Comparison of ENCODE assay signal across 11 cellular contexts in the genomic region with DNA sequence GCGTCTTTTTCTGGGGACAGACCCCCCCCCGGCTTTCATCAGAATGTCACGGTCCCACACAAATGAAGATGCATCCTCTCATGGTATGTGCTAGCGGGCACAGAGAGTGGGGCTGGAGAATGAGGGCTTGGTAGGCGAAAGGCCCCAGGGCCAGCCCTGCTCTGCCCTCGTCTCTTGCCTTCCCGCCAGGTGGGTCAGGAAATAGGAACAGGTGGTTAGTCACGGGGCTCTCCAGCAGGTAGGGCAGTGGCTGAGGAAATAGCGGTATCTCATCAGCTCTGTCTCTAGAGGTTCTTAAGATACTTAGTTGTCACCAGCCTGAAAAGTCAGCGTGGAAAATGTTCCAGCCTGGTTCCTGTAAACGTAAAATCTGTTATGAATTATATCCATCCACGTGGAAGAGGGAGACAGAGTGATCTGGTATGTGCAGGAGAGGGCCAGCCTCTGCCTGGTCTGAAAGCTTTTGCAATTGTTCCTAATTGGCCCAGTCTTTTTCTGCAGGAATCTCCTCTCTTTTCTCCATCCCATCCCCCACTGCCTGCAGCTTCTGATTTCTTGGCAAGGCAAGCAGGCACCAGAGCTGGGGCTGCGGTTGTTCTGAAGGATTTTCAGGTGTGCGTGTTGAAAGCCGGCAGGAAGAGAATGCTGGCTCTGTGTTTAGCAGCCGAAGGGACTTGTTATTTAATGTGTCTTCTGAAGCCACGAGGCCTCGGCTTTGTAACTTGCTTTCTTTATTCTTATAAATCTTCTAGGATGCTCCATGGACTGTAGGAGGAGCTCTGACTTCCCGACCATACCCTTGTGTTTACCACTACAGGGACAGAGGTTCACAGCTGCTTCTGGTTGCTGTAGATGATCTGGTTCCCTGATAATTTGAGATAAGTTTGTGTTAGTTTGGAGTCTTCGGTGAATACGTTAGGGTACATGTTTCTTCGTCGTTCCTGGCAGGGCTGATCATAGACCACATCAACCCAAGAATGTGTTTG.
DNase-seq lines count a peak whose midpoint lies in the region; TF ChIP-seq lines count a peak whose summit lies in the region.
"Had no signal": no experiment of that assay in that cellular context is flagged by ENCODE, and none has a peak within 500 bp of the region (broad histone marks: within the 10 kb centered on the region; RNA-seq: fewer than 3 reads in every experiment).

No MANE protein-coding gene starts in this region.

- DNase-seq in HuH-7 (ENCODE audit: low spot score) (peak; percentile 14), coronary artery (ENCODE audit: low spot score) (no peak), glomerular visceral epithelial cell (ENCODE audit: extremely low spot score) (no peak), GF-D8 (lab: John Stamatoyannopoulos, UW) (no peak), HEK293T (ENCODE audit: extremely low spot score) (no peak)
- no peak for DNase-seq in activated T-helper 2 cell treated with anti-CD3 and anti-CD28 coated beads, Interferon-gamma antibody, Interleukin-2, Interleukin-4, amounts not matched to agents 10 μg/mL and 5 μg/mL and 100 μg/mL, durations not matched to agents 14 hours and 24 hours and 36 hours (ENCODE audit: low spot score)
- DNase-seq: activated naive CD8-positive, alpha-beta T cell treated with anti-CD3 and anti-CD28 coated beads, Interleukin-2, amount 50 U/mL, for 24 hours; CD4-positive, CD25-positive, alpha-beta regulatory T cell; NCI-H2171 had no signal

- no peak overlapping the region for H3K27ac ChIP-seq in 22Rv1
- peak overlapping the region; percentile 12 to 42 for H3K27ac ChIP-seq in coronary artery
- peak overlapping the region; percentile 59 for H3K27ac ChIP-seq in mesodermal cell (ENCODE audit: low read depth, low read length, severe bottlenecking)

- no peaks in the 10 kb centered on the region for H3K36me3 Mint-ChIP-seq in activated T-helper 2 cell treated with anti-CD3 and anti-CD28 coated beads, Interferon-gamma antibody, Interleukin-2, Interleukin-4, amounts not matched to agents 10 μg/mL and 5 μg/mL and 100 μg/mL, durations not matched to agents 14 hours and 24 hours and 36 hours (ENCODE audit: low read depth)
- H3K36me3 Mint-ChIP-seq: CD4-positive, CD25-positive, alpha-beta regulatory T cell had no signal

- no peak overlapping the region for H3K27ac Mint-ChIP-seq in activated T-helper 2 cell treated with anti-CD3 and anti-CD28 coated beads, Interferon-gamma antibody, Interleukin-2, Interleukin-4, amounts not matched to agents 10 μg/mL and 5 μg/mL and 100 μg/mL, durations not matched to agents 14 hours and 24 hours and 36 hours
- H3K27ac Mint-ChIP-seq: activated naive CD8-positive, alpha-beta T cell treated with anti-CD3 and anti-CD28 coated beads, Interleukin-2, amount 50 U/mL, for 24 hours; CD4-positive, CD25-positive, alpha-beta regulatory T cell had no signal

- TF ChIP-seq CTCF in 22Rv1 (IDR thresholded peaks at IDR 0.05) (peak; percentile 14; the same call in 1 of the 2 replicates), coronary artery (IDR thresholded peaks at IDR 0.05) (no peak)

- no peaks in the 10 kb centered on the region for H3K36me3 ChIP-seq in mesodermal cell (ENCODE audit: control insufficient read depth, insufficient read depth, low read length)

- no peak overlapping the region for H3K4me3 Mint-ChIP-seq in activated T-helper 2 cell treated with anti-CD3 and anti-CD28 coated beads, Interferon-gamma antibody, Interleukin-2, Interleukin-4, amounts not matched to agents 10 μg/mL and 5 μg/mL and 100 μg/mL, durations not matched to agents 14 hours and 24 hours and 36 hours (ENCODE audit: low read depth)
- H3K4me3 Mint-ChIP-seq: activated naive CD8-positive, alpha-beta T cell treated with anti-CD3 and anti-CD28 coated beads, Interleukin-2, amount 50 U/mL, for 24 hours; CD4-positive, CD25-positive, alpha-beta regulatory T cell had no signal

- POLR2A ChIA-PET in HEK293T (lab: Yijun Ruan, JAX): no interaction called here

- H3K27me3 Mint-ChIP-seq in activated T-helper 2 cell treated with anti-CD3 and anti-CD28 coated beads, Interferon-gamma antibody, Interleukin-2, Interleukin-4, amounts not matched to agents 10 μg/mL and 5 μg/mL and 100 μg/mL, durations not matched to agents 14 hours and 24 hours and 36 hours (ENCODE audit: low read depth): peaks cover 7% of the 10 kb centered on the region

- CTCF ChIA-PET in HEK293T (lab: Yijun Ruan, JAX): no interaction called here

- peaks cover 2% of the 10 kb centered on the region for H3K4me1 Mint-ChIP-seq in activated T-helper 2 cell treated with anti-CD3 and anti-CD28 coated beads, Interferon-gamma antibody, Interleukin-2, Interleukin-4, amounts not matched to agents 10 μg/mL and 5 μg/mL and 100 μg/mL, durations not matched to agents 14 hours and 24 hours and 36 hours (ENCODE audit: low read depth)

- WGBS in mesodermal cell (ENCODE audit: insufficient coverage in 2 of 2), 2 experiments: 77 to 92% methylated on average over 11 to 22 of the region's 23 CpGs

- no peaks in the 10 kb centered on the region for H3K9me3 Mint-ChIP-seq in activated T-helper 2 cell treated with anti-CD3 and anti-CD28 coated beads, Interferon-gamma antibody, Interleukin-2, Interleukin-4, amounts not matched to agents 10 μg/mL and 5 μg/mL and 100 μg/mL, durations not matched to agents 14 hours and 24 hours and 36 hours
- H3K9me3 Mint-ChIP-seq: activated naive CD8-positive, alpha-beta T cell treated with anti-CD3 and anti-CD28 coated beads, Interleukin-2, amount 50 U/mL, for 24 hours had no signal

- no peaks in the 10 kb centered on the region for H3K9me3 ChIP-seq in mesodermal cell (ENCODE audit: control insufficient read depth, low read length)

- no peak overlapping the region for H3K4me3 ChIP-seq in coronary artery
- no peak overlapping the region for H3K4me3 ChIP-seq in mesodermal cell (ENCODE audit: extremely low read depth, insufficient read depth, low read length, poor library complexity, severe bottlenecking)

- peaks cover 30% of the 10 kb centered on the region for H3K4me1 ChIP-seq in mesodermal cell (ENCODE audit: control insufficient read depth, insufficient read depth, low read length, poor library complexity, severe bottlenecking)

- intact Hi-C loops in activated T-helper 2 cell treated with anti-CD3 and anti-CD28 coated beads, Interferon-gamma antibody, Interleukin-2, Interleukin-4, amounts not matched to agents 10 μg/mL and 5 μg/mL and 100 μg/mL, durations not matched to agents 14 hours and 24 hours and 36 hours (cut with micrococcal nuclease): no loop called here

TF ChIP-seq in HEK293T, 16 proteins besides CTCF, POLR2A, EP300 and RAD21:
- no peak for TF ChIP-seq L3MBTL2 (conservative IDR thresholded peaks at IDR 0.05)
- no peak for TF ChIP-seq CTBP1 (IDR thresholded peaks at IDR 0.05; ENCODE audit: borderline replicate concordance)
- no peak for TF ChIP-seq SP1 (IDR thresholded peaks at IDR 0.05)
- TF ChIP-seq ARNT (IDR thresholded peaks at IDR 0.05): no peak
- no peak for TF ChIP-seq TARDBP (IDR thresholded peaks at IDR 0.05)
